24 cellular contexts compared by ENCODE assay signal in genomic region chr4:54187148-54187547, GRCh38. TPM values are rescaled to one million over a fixed set of nuclear protein-coding genes. Genes with fewer than 3 reads are reported as not detected.
DNase-seq lines count a peak whose midpoint lies in the region; ATAC-seq and TF ChIP-seq lines count a peak whose summit lies in the region.
"Had no signal": no experiment of that assay in that cellular context is flagged by ENCODE, and none has a peak within 500 bp of the region (broad histone marks: within the 10 kb centered on the region; RNA-seq: fewer than 3 reads in every experiment).

No MANE protein-coding gene starts in this region.

- CTCF ChIA-PET in RWPE1 (lab: Yijun Ruan, JAX) = no interaction called here

- H3K9ac ChIP-seq in mesenchymal stem cell (ENCODE audit: low read length) = no peak overlapping the region

- no peak overlapping the region for H3K4ac ChIP-seq in mesenchymal stem cell (ENCODE audit: low read depth in 1 of 2, low read length in 2 of 2)

- peak overlapping the region in 1 of 2 experiments; percentile 21 for H3K18ac ChIP-seq in mesenchymal stem cell (ENCODE audit: low read depth in 1 of 2, low read length in 2 of 2)

- no peaks in the 10 kb centered on the region for H3K79me1 ChIP-seq in mesenchymal stem cell (replicated peaks; ENCODE audit: low read length, poor library complexity, severe bottlenecking)

- TF ChIP-seq CTCF in cardiac fibroblast (IDR thresholded peaks at IDR 0.05; ENCODE audit: low read depth, low read length) = peak; percentile 19
- no peak for TF ChIP-seq CTCF in RWPE1 (conservative IDR thresholded peaks at IDR 0.05; ENCODE audit: low read depth)

- H3K4me3 ChIP-seq in cardiac fibroblast (replicated peaks in 1 of 2; ENCODE audit: low read depth in 2 of 2, low read length in 2 of 2) (no peak overlapping the region), mesenchymal stem cell (ENCODE audit: insufficient read depth in 1 of 2, low read depth in 1 of 2, low read length in 2 of 2) (no peak overlapping the region), HAP-1 (no peak overlapping the region)

- intact Hi-C loops in left cardiac atrium (cut with DNase I) = no loop called here

- DNase-seq in cardiac fibroblast (ENCODE audit: low read depth in 2 of 2) = peak in 1 of 2 donors; percentile 61
- peak; percentile 60 for DNase-seq in left cardiac atrium
- no peak for DNase-seq in mesenchymal stem cell
- no peak for DNase-seq in activated CD8-positive, alpha-beta memory T cell treated with anti-CD3 and anti-CD28 coated beads, Interleukin-2, amount 50 U/mL, for 4 hours
- DNase-seq in HAP-1 (ENCODE audit: low spot score in 2 of 2) = no peak
- no peak for DNase-seq in RWPE1 (ENCODE audit: low spot score)
- DNase-seq: activated CD4-positive, alpha-beta T cell treated with anti-CD3 and anti-CD28 coated beads, Interleukin-2, amount 50 U/mL, for 1 hour; activated CD8-positive, alpha-beta memory T cell treated with anti-CD3 and anti-CD28 coated beads, Interleukin-2, amount 10 ng/mL, durations not matched to agents 7 days and 5 days; activated naive CD4-positive, alpha-beta T cell treated with anti-CD3 and anti-CD28 coated beads, Interleukin-2, amount 10 ng/mL, durations not matched to agents 7 days and 5 days; CD4-positive, CD25-positive, alpha-beta regulatory T cell; DMS 273 treated with DMSO at 0.1 percent for 48 hours; kidney; midbrain; natural killer cell; NCI-H1048; NCI-H187; NCI-H526 treated with DMSO at 0.1 percent for 48 hours; retina; RPMI8226; stimulated activated CD4-positive, alpha-beta T cell treated with anti-CD3 and anti-CD28 coated beads, Interleukin-12 subunit alpha, Interleukin-12 subunit beta, amount 100 ng/mL, for 4 hours; stimulated activated CD4-positive, alpha-beta T cell treated with anti-CD3 and anti-CD28 coated beads, Interleukin-4, amount 100 ng/mL, for 24 hours; stimulated activated naive CD8-positive, alpha-beta T cell treated with anti-CD3 and anti-CD28 coated beads, Interleukin-15, Interleukin-2, amounts not matched to agents 100 U/mL and 50 U/mL, for 24 hours; WERI-Rb-1 had no signal

- H3K27me3 ChIP-seq in mesenchymal stem cell (ENCODE audit: control insufficient read depth in 1 of 2, insufficient read depth in 1 of 2, low read length in 2 of 2) (no peaks in the 10 kb centered on the region), HAP-1 (ENCODE audit: low read depth) (no peaks in the 10 kb centered on the region)

- no peak overlapping the region for H2BK15ac ChIP-seq in mesenchymal stem cell (ENCODE audit: low read depth, poor library complexity, severe bottlenecking)

- peak overlapping the region; percentile 19 for H2BK5ac ChIP-seq in mesenchymal stem cell (ENCODE audit: low read depth, low read length, poor library complexity, severe bottlenecking)

- H3K23ac ChIP-seq in mesenchymal stem cell (ENCODE audit: low read length in 2 of 2) = no peak overlapping the region

- WGBS in mesenchymal stem cell = 94% methylated on average over 9 of the region's 9 CpGs

- POLR2A ChIA-PET in RWPE1 (lab: Yijun Ruan, JAX; ENCODE audit: low non-redundant PET) = no interaction called here

- H3K4me1 ChIP-seq in mesenchymal stem cell (ENCODE audit: control insufficient read depth, insufficient read depth, low read depth, low read length) = no peaks in the 10 kb centered on the region
- H3K4me1 ChIP-seq in HAP-1 = no peaks in the 10 kb centered on the region

- no peak overlapping the region for H3K14ac ChIP-seq in mesenchymal stem cell (ENCODE audit: low read length in 2 of 2)

- no peak overlapping the region for H2BK12ac ChIP-seq in mesenchymal stem cell (ENCODE audit: low read length in 2 of 2)

- H2AFZ ChIP-seq in mesenchymal stem cell (ENCODE audit: low read depth, low read length) = no peak overlapping the region

- no peaks in the 10 kb centered on the region for H3K36me3 ChIP-seq in mesenchymal stem cell (ENCODE audit: control insufficient read depth in 1 of 2, insufficient read depth in 2 of 2, low read depth in 1 of 2, low read length in 2 of 2)
- no peaks in the 10 kb centered on the region for H3K36me3 ChIP-seq in HAP-1 (replicated peaks)
- H3K36me3 ChIP-seq: WERI-Rb-1 had no signal

- H3K27ac ChIP-seq in mesenchymal stem cell (ENCODE audit: low read length, poor library complexity, severe bottlenecking) (no peak overlapping the region), RWPE1 (no peak overlapping the region)
- H3K27ac ChIP-seq: WERI-Rb-1 had no signal

- H2AK5ac ChIP-seq in mesenchymal stem cell (ENCODE audit: low read length, severe bottlenecking) = no peak overlapping the region

- H3K4me2 ChIP-seq in mesenchymal stem cell (ENCODE audit: low read length, poor library complexity, severe bottlenecking) = no peak overlapping the region

- H3K9me3 ChIP-seq in mesenchymal stem cell (ENCODE audit: control insufficient read depth, low read length) = no peaks in the 10 kb centered on the region
- no peaks in the 10 kb centered on the region for H3K9me3 ChIP-seq in HAP-1

- H4K8ac ChIP-seq in mesenchymal stem cell (ENCODE audit: low read length) = peak overlapping the region; percentile 64

- no peak overlapping the region for H2BK120ac ChIP-seq in mesenchymal stem cell (ENCODE audit: low read depth, low read length)

- peak overlapping the region; percentile 50 for H4K91ac ChIP-seq in mesenchymal stem cell (ENCODE audit: low read length)

- ATAC-seq in left cardiac atrium = peak; percentile 74 to 77
- ATAC-seq in GM18520 (IDR thresholded peaks at IDR 0.05; ENCODE audit: unreplicated experiment) = no peak
- ATAC-seq: activated CD8-positive, alpha-beta memory T cell treated with anti-CD3 and anti-CD28 coated beads, Interleukin-2, amount 10 ng/mL, durations not matched to agents 7 days and 5 days; natural killer cell; stimulated activated naive CD8-positive, alpha-beta T cell treated with anti-CD3 and anti-CD28 coated beads, Interleukin-15, Interleukin-2, amounts not matched to agents 100 U/mL and 50 U/mL, for 24 hours had no signal

- in situ Hi-C loops in HAP-1 (cut with MboI; ENCODE audit: low sequenced_read_pairs) = no loop called here

RNA-seq across cellular contexts. Expression of gene PDGFRA, which starts 41.9 kb away (rescaled TPM):
- total RNA-seq in left cardiac atrium = 10 to 100 TPM; 57.4 to 67.9 TPM
- polyA plus RNA-seq in mesenchymal stem cell (2013, experiment 1 of 2) = 343 TPM
- 347 TPM for polyA plus RNA-seq in mesenchymal stem cell (2013, experiment 2 of 2)
- total RNA-seq: activated CD8-positive, alpha-beta memory T cell treated with anti-CD3 and anti-CD28 coated beads, Interleukin-2, amount 10 ng/mL, durations not matched to agents 7 days and 5 days; CD4-positive, CD25-positive, alpha-beta regulatory T cell had no signal
- polyA plus RNA-seq: CD4-positive, CD25-positive, alpha-beta regulatory T cell had no signal
